ENCODE assay signal across 1 cellular context in genomic region chr15:81014446-81015093, GRCh38.
TF ChIP-seq lines count a peak whose summit lies in the region.

No MANE protein-coding gene starts in this region.

TF ChIP-seq in GM12878, 131 proteins besides CTCF, POLR2A, EP300 and RAD21:
- no peak for TF ChIP-seq SMC3 (IDR thresholded peaks at IDR 0.05; ENCODE audit: borderline replicate concordance, low read length)
- no peak for TF ChIP-seq ASH2L (IDR thresholded peaks at IDR 0.05; ENCODE audit: borderline replicate concordance, low read depth)
- peak; percentile 86 for TF ChIP-seq MEF2B (IDR thresholded peaks at IDR 0.05; ENCODE audit: partially characterized antibody, poor library complexity, severe bottlenecking)
- peak; percentile 32 for TF ChIP-seq BCL3 (IDR thresholded peaks at IDR 0.05; ENCODE audit: borderline replicate concordance, insufficient read depth, low read depth, low read length, poor library complexity, severe bottlenecking)
- TF ChIP-seq GATAD2B (conservative IDR thresholded peaks at IDR 0.05; ENCODE audit: low read depth) = 0 out of 2 replicates have a peak, but pooled peaks have one; percentile 38
- TF ChIP-seq BCL11A (IDR thresholded peaks at IDR 0.05; ENCODE audit: low read depth, low read length) = 0 out of 2 replicates have a peak, but pooled peaks have one; percentile 11
TF ChIP-seq in GM12878: peak in this region for 4.
